In the genomic region with DNA sequence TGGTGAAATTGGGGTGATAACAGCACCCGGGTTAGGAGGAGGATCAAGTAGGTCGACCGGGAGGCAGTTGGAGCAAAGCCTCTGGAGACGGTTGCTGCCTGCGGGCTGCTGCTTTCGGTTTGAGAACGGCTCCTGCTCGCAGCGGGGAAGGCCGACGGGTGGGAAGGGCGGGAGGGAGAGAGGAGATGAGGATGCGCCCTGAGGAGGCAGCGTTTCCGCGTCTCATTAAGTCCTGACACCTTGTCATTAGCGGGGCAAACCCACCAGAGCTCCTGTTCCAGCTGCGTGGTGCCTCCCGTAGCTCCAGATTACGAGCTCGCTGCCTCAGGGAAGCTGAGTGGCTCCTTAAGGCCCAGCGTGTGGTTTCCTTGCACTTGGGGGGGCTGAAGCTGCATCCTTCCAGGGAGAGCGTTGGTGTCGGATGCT, we compare ENCODE assay signal across 14 cellular contexts. TPM values are rescaled to one million over a fixed set of nuclear protein-coding genes. Genes with fewer than 3 reads are reported as not detected.
DNase-seq lines count a peak whose midpoint lies in the region; FAIRE-seq and TF ChIP-seq lines count a peak whose summit lies in the region.
"Had no signal": no experiment of that assay in that cellular context is flagged by ENCODE, and none has a peak within 500 bp of the region (broad histone marks: within the 10 kb centered on the region; RNA-seq: fewer than 3 reads in every experiment).

No MANE protein-coding gene starts in this region.

- H3K27me3 ChIP-seq in stomach: peaks cover 0 to 55% (median 16%) of the 10 kb centered on the region in 3 donors

- no peaks in the 10 kb centered on the region for H3K36me3 Mint-ChIP-seq in HFFc6 (ENCODE audit: low read depth)
- H3K36me3 Mint-ChIP-seq in activated CD4-positive, alpha-beta memory T cell treated with anti-CD3 and anti-CD28 coated beads for 36 hours: no peaks in the 10 kb centered on the region

- H3K9ac ChIP-seq in kidney (ENCODE audit: low read length in 2 of 2): no peak overlapping the region

- H3K4me3 Mint-ChIP-seq in HFFc6: peak overlapping the region; percentile 43; the same call in 1 of the 2 replicates
- no peak overlapping the region for H3K4me3 Mint-ChIP-seq in activated CD4-positive, alpha-beta memory T cell treated with anti-CD3 and anti-CD28 coated beads for 36 hours
- H3K4me3 Mint-ChIP-seq: activated B cell treated with CpG ODN at 0.5 μM for 24 hours had no signal

- 28 to 40% (median 35%) methylated on average over 19 to 24 of the region's 24 CpGs for WGBS in stomach, 5 donors

- H3K9me3 ChIP-seq in kidney (ENCODE audit: control insufficient read depth in 1 of 2, low read length in 2 of 2) (no peaks in the 10 kb centered on the region), stomach (no peaks in the 10 kb centered on the region)
- H3K9me3 ChIP-seq: mucosa of descending colon had no signal

- FAIRE-seq in kidney (lab: Jason Lieb, UNC): no peak

- H3K27ac ChIP-seq in coronary artery (no peak overlapping the region), kidney (ENCODE audit: low read depth in 2 of 2, low read length in 2 of 2) (no peak overlapping the region), stomach (no peak overlapping the region)

- no peak for TF ChIP-seq POLR2A in stomach (IDR thresholded peaks at IDR 0.05)

- H3K4me1 ChIP-seq in kidney (ENCODE audit: control insufficient read depth in 1 of 2, insufficient read depth in 1 of 2, low read depth in 1 of 2, low read length in 2 of 2): no peaks in the 10 kb centered on the region
- no peaks in the 10 kb centered on the region for H3K4me1 ChIP-seq in stomach

- H3K36me3 ChIP-seq in kidney (ENCODE audit: control insufficient read depth in 1 of 2, insufficient read depth in 2 of 2, low read length in 2 of 2) (no peaks in the 10 kb centered on the region), stomach (no peaks in the 10 kb centered on the region)

- no peak overlapping the region for H3K27ac Mint-ChIP-seq in HFFc6
- H3K27ac Mint-ChIP-seq in activated CD4-positive, alpha-beta memory T cell treated with anti-CD3 and anti-CD28 coated beads for 36 hours: no peak overlapping the region
- H3K27ac Mint-ChIP-seq: activated B cell treated with CpG ODN at 0.5 μM for 24 hours had no signal

- DNase-seq in HFFc6: no peak
- no peak for DNase-seq in coronary artery (ENCODE audit: low spot score)
- DNase-seq in kidney: peak; percentile 75
- no peak for DNase-seq in stomach
- no peak for DNase-seq in effector CD8-positive, alpha-beta T cell (lab: John Stamatoyannopoulos, UW)
- DNase-seq in activated CD8-positive, alpha-beta memory T cell treated with anti-CD3 and anti-CD28 coated beads for 24 hours: no peak
- no peak for DNase-seq in activated CD4-positive, alpha-beta memory T cell treated with anti-CD3 and anti-CD28 coated beads for 36 hours
- no peak for DNase-seq in putamen (ENCODE audit: low spot score)
- DNase-seq: activated B cell treated with CpG ODN at 0.5 μM for 24 hours; central memory CD4-positive, alpha-beta T cell; NCI-H774; stimulated activated CD4-positive, alpha-beta T cell treated with anti-CD3 and anti-CD28 coated beads, Interleukin-12 subunit alpha, Interleukin-12 subunit beta, amount 100 ng/mL, for 4 hours had no signal

- peaks cover 20% of the 10 kb centered on the region for H3K27me3 Mint-ChIP-seq in HFFc6 (ENCODE audit: insufficient read depth)
- no peaks in the 10 kb centered on the region for H3K27me3 Mint-ChIP-seq in activated CD4-positive, alpha-beta memory T cell treated with anti-CD3 and anti-CD28 coated beads for 36 hours
- H3K27me3 Mint-ChIP-seq: activated B cell treated with CpG ODN at 0.5 μM for 24 hours had no signal

- CTCF ChIA-PET in activated CD4-positive, alpha-beta memory T cell treated with anti-CD3 and anti-CD28 coated beads for 36 hours (lab: Charles Lee): no interaction called here

- no peaks in the 10 kb centered on the region for H3K9me3 Mint-ChIP-seq in HFFc6
- H3K9me3 Mint-ChIP-seq in activated CD4-positive, alpha-beta memory T cell treated with anti-CD3 and anti-CD28 coated beads for 36 hours: no peaks in the 10 kb centered on the region
- H3K9me3 Mint-ChIP-seq: activated B cell treated with CpG ODN at 0.5 μM for 24 hours had no signal

- intact Hi-C loops in kidney (cut with DNase I) (no loop called here), stomach (cut with DNase I; ENCODE audit: low total_unique reads) (no loop called here)
- intact Hi-C loops in activated CD4-positive, alpha-beta memory T cell treated with anti-CD3 and anti-CD28 coated beads for 36 hours (cut with micrococcal nuclease): no loop called here

- H3K4me1 Mint-ChIP-seq in HFFc6 (ENCODE audit: low read depth): no peaks in the 10 kb centered on the region
- no peaks in the 10 kb centered on the region for H3K4me1 Mint-ChIP-seq in activated CD4-positive, alpha-beta memory T cell treated with anti-CD3 and anti-CD28 coated beads for 36 hours (ENCODE audit: low read depth)
- H3K4me1 Mint-ChIP-seq: activated B cell treated with CpG ODN at 0.5 μM for 24 hours had no signal

- H3K4me3 ChIP-seq in coronary artery: peak overlapping the region; percentile 68
- peak overlapping the region; percentile 18 to 47 for H3K4me3 ChIP-seq in kidney (ENCODE audit: low read length in 2 of 2)
- peak overlapping the region; percentile 22 to 38 (median 32) for H3K4me3 ChIP-seq in stomach
- H3K4me3 ChIP-seq: mucosa of descending colon had no signal

- no peak for TF ChIP-seq CTCF in HFFc6 (IDR thresholded peaks at IDR 0.05)
- no peak for TF ChIP-seq CTCF in coronary artery (IDR thresholded peaks at IDR 0.05)
- TF ChIP-seq CTCF in kidney (IDR thresholded peaks at IDR 0.05; ENCODE audit: borderline replicate concordance, extremely low read depth, insufficient read depth): no peak
- no peak for TF ChIP-seq CTCF in stomach (IDR thresholded peaks at IDR 0.05)

- TF ChIP-seq EP300 in stomach (IDR thresholded peaks at IDR 0.05): no peak

- POLR2A ChIA-PET in activated CD4-positive, alpha-beta memory T cell treated with anti-CD3 and anti-CD28 coated beads for 36 hours (lab: Charles Lee): no interaction called here

RNA-seq across cellular contexts. Expression of a gene that starts 52.0 kb away (rescaled TPM):
- 1 to 10 TPM in 2 of 6 experiments, under 1 TPM in 3, not detected in 1; 0.31 to 1.4 (median 0.32) TPM for total RNA-seq in HFFc6 (2021; fragmentation: NEBNext Ultra II Directional; extraction: Animal tissue kit (Norgen Biotek cat#: 25700))
- total RNA-seq in kidney (8.3 TPM), stomach (1 to 10 TPM in 2 of 5 donors, under 1 TPM in 2, not detected in 1; under 0.01 to 2.3 (median 0.97) TPM)
- polyA plus RNA-seq in kidney (ENCODE audit: insufficient read depth, low read depth, low replicate concordance) (3.8 TPM), stomach (1 to 10 TPM in 2 of 3 donors, under 1 TPM in 1; 0.50 to 5.8 (median 2.5) TPM)
- under 1 TPM in 1 of 2 experiments, not detected in 1; 0.07 TPM for total RNA-seq in activated CD4-positive, alpha-beta memory T cell treated with anti-CD3 and anti-CD28 coated beads for 36 hours
- total RNA-seq: SK-MEL-5 had no signal
